Comparison of ENCODE assay signal across 15 cellular contexts in genomic region chr2:189658808-189659207, GRCh38. TPM values are rescaled to one million over a fixed set of nuclear protein-coding genes. Genes with fewer than 3 reads are reported as not detected.
DNase-seq lines count a peak whose midpoint lies in the region; FAIRE-seq and TF ChIP-seq lines count a peak whose summit lies in the region.
"Had no signal": no experiment of that assay in that cellular context is flagged by ENCODE, and none has a peak within 500 bp of the region (broad histone marks: within the 10 kb centered on the region; RNA-seq: fewer than 3 reads in every experiment).

No MANE protein-coding gene starts in this region.

- no peaks in the 10 kb centered on the region for H3K27me3 Mint-ChIP-seq in mesothelial cell of epicardium (ENCODE audit: low read depth)
- H3K27me3 Mint-ChIP-seq in Calu3 (ENCODE audit: unreplicated experiment), result no peaks in the 10 kb centered on the region

- DNase-seq in CD1c-positive myeloid dendritic cell (ENCODE audit: extremely low spot score), result peak; percentile 62
- DNase-seq in H54 (ENCODE audit: insufficient read length, low spot score), result no peak
- DNase-seq in UCSD-AML1 (lab: John Stamatoyannopoulos, UW; ENCODE audit: unreplicated experiment), result peak; percentile 7
- no peak for DNase-seq in mesothelial cell of epicardium (ENCODE audit: low spot score in 2 of 2, unreplicated experiment in 2 of 2)
- DNase-seq in HK-2 (ENCODE audit: unreplicated experiment), result no peak
- DNase-seq in NCI-H1694 (lab: John Stamatoyannopoulos, UW), result no peak
- DNase-seq in Calu3, result no peak
- no peak for DNase-seq in activated CD4-positive, CD25-positive, alpha-beta regulatory T cell treated with anti-CD3 and anti-CD28 coated beads, Interleukin-2, amount 50 U/mL, for 72 hours
- DNase-seq: activated gamma-delta T cell, H7 had no signal

- TF ChIP-seq POLR2A in H54 (IDR thresholded peaks at IDR 0.05; ENCODE audit: low read depth, low read length), result no peak

- H3K36me3 Mint-ChIP-seq in mesothelial cell of epicardium (peaks cover 4% of the 10 kb centered on the region), Calu3 (ENCODE audit: insufficient read depth, unreplicated experiment) (no peaks in the 10 kb centered on the region)

- H3K4me1 Mint-ChIP-seq in mesothelial cell of epicardium, result peaks cover 36% of the 10 kb centered on the region
- H3K4me1 Mint-ChIP-seq in Calu3 (ENCODE audit: low read depth, unreplicated experiment), result peaks cover 8% of the 10 kb centered on the region

- no peak for TF ChIP-seq CTCF in mesothelial cell of epicardium (IDR thresholded peaks at IDR 0.05; ENCODE audit: unreplicated experiment)
- no peak for TF ChIP-seq CTCF in Calu3 (IDR thresholded peaks at IDR 0.05; ENCODE audit: unreplicated experiment)

- H3K9me3 Mint-ChIP-seq in mesothelial cell of epicardium (peaks cover 5% of the 10 kb centered on the region), Calu3 (ENCODE audit: low read depth, unreplicated experiment) (no peaks in the 10 kb centered on the region)

- CTCF ChIA-PET in Calu3 (lab: Charles Lee), result interaction anchor here (0.6 kb wide), 1 partner anchor 90 kb away, joined by 4 read pairs; no protein-coding TSS in a partner anchor

- BruUV-seq in Calu3 (replicated peaks; lab: Mats Ljungman, UMichigan), result no TSS peak

- peak; percentile 15 for FAIRE-seq in H54 (lab: Jason Lieb, UNC)
- FAIRE-seq: colon, D721Med, islet of Langerhans, RCC 7860, TTC549 had no signal

- no peak overlapping the region for H3K4me3 Mint-ChIP-seq in mesothelial cell of epicardium
- H3K4me3 Mint-ChIP-seq in Calu3 (ENCODE audit: low read depth, unreplicated experiment), result no peak overlapping the region

- intact Hi-C loops in Calu3 (cut with micrococcal nuclease; ENCODE audit: unreplicated experiment), result loop anchor here (5.0 kb wide), 1 partner anchor 413 kb away; no protein-coding TSS in a partner anchor

- H3K27ac Mint-ChIP-seq in mesothelial cell of epicardium (peak overlapping the region; percentile 77), Calu3 (ENCODE audit: unreplicated experiment) (no peak overlapping the region)

RNA-seq across cellular contexts. Expression of gene ASNSD1, which starts 2.5 kb away (rescaled TPM):
- total RNA-seq in mesothelial cell of epicardium, result 37.5 to 41.0 TPM (median 40.1 TPM) in 3 replicates
- total RNA-seq in Calu3 (2022), result 29.1 and 30.7 TPM in 2 replicates

RNA-seq across cellular contexts. Expression of gene ANKAR, which starts 15.7 kb away (rescaled TPM):
- 13.4 to 14.6 TPM (median 13.9 TPM) in 3 replicates for total RNA-seq in mesothelial cell of epicardium
- 2.1 and 6.3 TPM in 2 replicates for total RNA-seq in Calu3 (2022)

Comparison
In these comparisons a context has a peak if more than half of its experiments do, and no peak if none do; other contexts are left out.
1. DNase-seq: peak in CD1c-positive myeloid dendritic cell (single experiment) and UCSD-AML1 (single experiment); none in H54 (single experiment), mesothelial cell of epicardium (0 of 2), HK-2 (single experiment), NCI-H1694 (single experiment), Calu3 (single experiment) and activated CD4-positive, CD25-positive, alpha-beta regulatory T cell treated with anti-CD3 and anti-CD28 coated beads, Interleukin-2, amount 50 U/mL, for 72 hours (single experiment).